ENCODE assay signal across 9 cellular contexts in the genomic region with DNA sequence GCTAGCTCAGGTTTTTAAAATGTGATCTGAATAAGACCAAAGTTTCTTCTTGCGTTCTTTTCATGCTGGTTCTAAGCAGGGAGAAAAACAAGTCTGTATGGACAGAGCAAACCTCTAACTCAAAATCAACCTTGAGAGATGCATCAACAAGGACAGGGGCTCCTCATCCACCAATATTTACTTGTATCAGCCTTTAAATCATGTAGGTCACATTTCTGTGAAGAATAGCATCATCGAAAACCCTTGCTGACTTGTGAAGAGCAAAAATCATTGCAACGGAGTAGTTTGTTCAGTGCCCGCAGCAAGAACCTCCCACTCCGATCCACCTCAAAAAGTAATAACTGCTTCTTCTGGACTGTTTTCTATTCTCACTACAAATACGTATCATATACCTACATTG. TPM values are rescaled to one million over a fixed set of nuclear protein-coding genes. Genes with fewer than 3 reads are reported as not detected.
DNase-seq lines count a peak whose midpoint lies in the region; ATAC-seq and TF ChIP-seq lines count a peak whose summit lies in the region.
"Had no signal": no experiment of that assay in that cellular context is flagged by ENCODE, and none has a peak within 500 bp of the region (broad histone marks: within the 10 kb centered on the region; RNA-seq: fewer than 3 reads in every experiment).

No MANE protein-coding gene starts in this region.

- in situ Hi-C loops in mammary epithelial cell (cut with MboI; ENCODE audit: low sequenced_read_pairs in 2 of 2) = no loop called here

- peak overlapping the region; percentile 96 for H3K4me2 ChIP-seq in mammary epithelial cell (ENCODE audit: insufficient read depth, low read depth, low read length)

- H3K4me1 ChIP-seq in cardiac muscle cell (ENCODE audit: low read depth) (no peaks in the 10 kb centered on the region), mammary epithelial cell (ENCODE audit: insufficient read depth, low read length) (peaks cover 25% of the 10 kb centered on the region), upper lobe of right lung (peaks cover 15% of the 10 kb centered on the region)

- no peak overlapping the region for H3K27ac ChIP-seq in cardiac muscle cell
- H3K27ac ChIP-seq in mammary epithelial cell (ENCODE audit: insufficient read depth, low read depth, low read length) = peak overlapping the region; percentile 85
- H3K27ac ChIP-seq in upper lobe of right lung = peak overlapping the region; percentile 90

- dilution Hi-C loops in mammary epithelial cell (cut with HindIII; ENCODE audit: low sequenced_read_pairs) = no loop called here

- H3K9me3 ChIP-seq in cardiac muscle cell (ENCODE audit: low read depth) (no peaks in the 10 kb centered on the region), mammary epithelial cell (replicated peaks; ENCODE audit: insufficient read depth, low read length) (no peaks in the 10 kb centered on the region), upper lobe of right lung (no peaks in the 10 kb centered on the region)

- H3K36me3 ChIP-seq in cardiac muscle cell (no peaks in the 10 kb centered on the region), mammary epithelial cell (ENCODE audit: insufficient read depth, low read length) (no peaks in the 10 kb centered on the region), upper lobe of right lung (no peaks in the 10 kb centered on the region)

- intact Hi-C loops in left ventricle myocardium superior (cut with micrococcal nuclease) (no loop called here), mammary epithelial cell (cut with micrococcal nuclease) (loop anchor here (5.0 kb wide), 1 partner anchor 41 kb away; no protein-coding TSS in a partner anchor), upper lobe of right lung (cut with DNase I) (no loop called here)

- TF ChIP-seq CTCF in cardiac muscle cell (IDR thresholded peaks at IDR 0.05; ENCODE audit: low read depth, low read length) = no peak
- no peak for TF ChIP-seq CTCF in mammary epithelial cell (conservative IDR thresholded peaks at IDR 0.05 in 1 of 2, IDR thresholded peaks at IDR 0.05 in 1 of 2; ENCODE audit: extremely low read depth in 1 of 2, insufficient read depth in 1 of 2, low read depth in 1 of 2, low read length in 2 of 2)
- TF ChIP-seq CTCF in upper lobe of right lung (IDR thresholded peaks at IDR 0.05) = no peak

- CTCF ChIA-PET in mammary epithelial cell (lab: Charles Lee; ENCODE audit: low non-redundant PET) = no interaction called here

- H4K20me1 ChIP-seq in mammary epithelial cell (ENCODE audit: insufficient read depth, low read length) = no peaks in the 10 kb centered on the region

- DNase-seq in cardiac muscle cell (ENCODE audit: low read depth in 1 of 2, low spot score in 1 of 2) (peak in 1 of 2 donors; percentile 27), left ventricle myocardium superior (no peak), mammary epithelial cell (no peak), midbrain (lab: John Stamatoyannopoulos, UW) (peak; percentile 37), upper lobe of right lung (no peak), NCI-H2227 (lab: John Stamatoyannopoulos, UW; ENCODE audit: unreplicated experiment) (no peak), putamen (ENCODE audit: low spot score) (no peak)
- DNase-seq: NCI-H1694 had no signal

- BruUV-seq in mammary epithelial cell (replicated peaks; lab: Mats Ljungman, UMichigan) = no TSS peak

- peak overlapping the region; percentile 82 for H2AFZ ChIP-seq in mammary epithelial cell (ENCODE audit: low read depth, low read length)

- peak overlapping the region; percentile 96 for H3K9ac ChIP-seq in mammary epithelial cell (ENCODE audit: insufficient read depth, low read length)

- H3K27me3 ChIP-seq in cardiac muscle cell = no peaks in the 10 kb centered on the region
- no peaks in the 10 kb centered on the region for H3K27me3 ChIP-seq in mammary epithelial cell (ENCODE audit: insufficient read depth, low read length)
- no peaks in the 10 kb centered on the region for H3K27me3 ChIP-seq in upper lobe of right lung

- ATAC-seq in left ventricle myocardium superior (no peak), upper lobe of right lung (no peak), HG02885 (IDR thresholded peaks at IDR 0.05; ENCODE audit: poor library complexity, unreplicated experiment) (no peak)

- H3K4me3 ChIP-seq in cardiac muscle cell = peak overlapping the region; percentile 48
- peak overlapping the region; percentile 45 to 91 (median 79) for H3K4me3 ChIP-seq in mammary epithelial cell (replicated peaks in 1 of 3; ENCODE audit: insufficient read depth in 1 of 3, low read depth in 2 of 3, low read length in 3 of 3)
- H3K4me3 ChIP-seq in upper lobe of right lung = peak overlapping the region; percentile 67

- 4% methylated on average over 5 of the region's 6 CpGs for WGBS in mammary epithelial cell (ENCODE audit: low coverage, missing lambda C conversion rate)

- H3K79me2 ChIP-seq in mammary epithelial cell (ENCODE audit: insufficient read depth, low read length) = peaks cover 51% of the 10 kb centered on the region

RNA-seq across cellular contexts. Expression of a gene that starts 1.2 kb away (rescaled TPM):
- 6.3 and 7.7 TPM in 2 replicates for total RNA-seq in cardiac muscle cell
- 5.5 and 7.9 TPM in 2 replicates for polyA plus RNA-seq in cardiac muscle cell
- total RNA-seq in left ventricle myocardium superior = 7.7 TPM
- total RNA-seq in mammary epithelial cell = 10 to 100 TPM; 71.6 to 88.4 TPM
- polyA plus RNA-seq in mammary epithelial cell = 30.2 TPM
- polyA minus RNA-seq in mammary epithelial cell = 151 TPM
- total RNA-seq in upper lobe of right lung = 35.8 TPM

RNA-seq across cellular contexts. Expression of a gene that starts 22.8 kb away (rescaled TPM):
- total RNA-seq in cardiac muscle cell (7.3 and 11.8 TPM in 2 replicates), left ventricle myocardium superior (15.7 TPM), mammary epithelial cell (10 to 100 TPM; 27.2 to 29.5 TPM), upper lobe of right lung (14.2 TPM)
- polyA plus RNA-seq in cardiac muscle cell (30.9 and 41.1 TPM in 2 replicates), mammary epithelial cell (12.7 TPM)
- polyA minus RNA-seq in mammary epithelial cell = 4.2 TPM
